35 cellular contexts compared by ENCODE assay signal in the genomic region with DNA sequence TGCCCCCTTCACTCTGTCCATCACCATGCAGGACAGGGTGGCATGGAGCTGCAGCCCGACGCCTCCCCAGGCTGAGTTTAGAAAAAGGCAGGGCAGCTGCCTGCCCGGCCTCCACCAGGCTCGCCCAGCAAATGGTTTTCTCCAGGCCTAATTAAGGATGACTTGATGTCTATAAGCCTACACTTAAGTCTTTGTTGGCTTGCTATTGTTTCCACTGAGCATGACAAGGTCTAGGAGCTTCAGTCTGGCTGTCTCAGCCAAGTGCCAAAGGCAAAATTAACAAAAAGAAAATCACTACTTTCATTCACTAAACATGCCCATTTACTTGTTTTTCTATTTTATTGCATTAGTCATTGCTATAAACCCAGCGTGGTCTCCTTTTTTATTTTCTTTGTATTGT.
"Had no signal": no experiment of that assay in that cellular context is flagged by ENCODE, and none has a peak within 500 bp of the region (broad histone marks: within the 10 kb centered on the region; RNA-seq: fewer than 3 reads in every experiment).

No MANE protein-coding gene starts in this region.

- H3K27me3 ChIP-seq: MG63 had no signal

- H3K27ac ChIP-seq: KMS-11 had no signal

- H3K4me3 ChIP-seq: MG63 had no signal

- DNase-seq: Karpas-422, Kasumi-1, KBM-7, KG1, MG63, MM.1S, MV-4-11, NCI-H1048, NCI-H1092, NCI-H1092 treated with DMSO at 0.1 percent for 48 hours, NCI-H1105, NCI-H1105 treated with DMSO at 0.1 percent for 48 hours, NCI-H1417, NCI-H1417 treated with DMSO at 0.1 percent for 48 hours, NCI-H1436, NCI-H1436 treated with DMSO at 0.1 percent for 48 hours, NCI-H146, NCI-H1694, NCI-H1694 treated with DMSO at 0.1 percent for 48 hours, NCI-H187, NCI-H187 treated with DMSO at 0.1 percent for 48 hours, NCI-H1930, NCI-H2029, NCI-H2081, NCI-H2081 treated with DMSO at 0.1 percent for 48 hours, NCI-H2107, NCI-H2171, NCI-H2171 treated with DMSO at 0.1 percent for 48 hours, NCI-H2227 treated with DMSO at 0.1 percent for 48 hours, NCI-H226, NCI-H345, NCI-H446, NCI-H446 treated with DMSO at 0.1 percent for 48 hours, NCI-H510A had no signal

- H3K9me3 ChIP-seq: MG63 had no signal

- H3K4me2 ChIP-seq: KMS-11 had no signal

- H3K36me3 ChIP-seq: MG63 had no signal

- H3K9ac ChIP-seq: KMS-11 had no signal
